In the genomic region with DNA sequence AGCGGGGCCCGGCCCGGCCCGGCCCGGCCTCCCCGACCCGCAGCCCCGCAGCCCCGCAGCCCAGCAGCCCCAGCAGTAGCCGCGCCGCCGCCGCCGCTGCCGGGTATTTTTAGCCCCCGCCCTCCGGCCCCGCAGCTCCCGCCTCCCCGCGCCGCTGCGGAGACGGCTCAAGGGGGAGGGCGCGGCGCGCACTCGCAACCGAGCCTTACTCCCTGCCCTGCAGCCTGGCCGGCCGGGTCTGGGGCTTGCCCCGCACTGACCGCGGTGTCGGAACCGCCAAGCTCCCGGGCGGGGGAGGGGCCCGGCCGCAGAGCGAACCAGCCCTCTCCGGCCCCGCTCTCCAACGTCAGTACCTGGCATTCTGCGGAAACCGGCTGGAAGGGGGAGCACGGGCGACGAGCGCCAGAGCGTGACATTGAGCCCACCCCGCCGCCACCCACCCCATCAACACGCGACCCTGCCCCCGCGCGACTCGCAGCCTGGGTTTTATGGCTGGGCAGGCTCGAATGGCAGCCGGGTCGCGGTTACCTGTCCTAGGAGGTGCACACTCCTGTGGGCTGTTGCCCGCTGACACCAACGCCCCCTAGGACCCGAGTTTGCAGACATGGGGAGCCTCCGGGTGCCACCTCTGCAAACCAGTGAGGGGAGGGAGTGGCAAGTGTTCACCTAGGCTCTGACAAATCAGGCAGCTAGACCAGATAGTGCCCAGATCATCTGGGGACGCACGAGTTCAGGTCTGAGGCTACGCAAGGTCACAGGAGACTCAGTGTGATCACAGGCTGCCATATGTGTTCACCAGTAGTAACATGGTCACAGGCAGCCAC, we compare ENCODE assay signal across 8 cellular contexts. TPM values are rescaled to one million over a fixed set of nuclear protein-coding genes. Genes with fewer than 3 reads are reported as not detected.
DNase-seq lines count a peak whose midpoint lies in the region; ATAC-seq and TF ChIP-seq lines count a peak whose summit lies in the region.

ACSL6 (minus strand) TSS at position 98 of the 824 bp plus-strand sequence. CDS start 105 bp downstream, outside the sequence.

- POLR2A ChIA-PET in MCF 10A (lab: Yijun Ruan, JAX): interaction anchor here (1.4 kb wide), 1 partner anchor 11 kb away, joined by 3 read pairs; no protein-coding TSS in a partner anchor

- DNase-seq in GM12864 (ENCODE audit: low read depth) (no peak), T-helper 2 cell (peak in 4 of 5 experiments; percentile 29 to 66 (median 48)), MCF 10A (ENCODE audit: unreplicated experiment) (no peak)

- H3K36me3 ChIP-seq in iPS-20b (ENCODE audit: insufficient read depth, low read depth, low read length): no peaks in the 10 kb centered on the region

- BruUV-seq in MCF 10A (replicated peaks; lab: Mats Ljungman, UMichigan): no TSS peak

- H3K27ac ChIP-seq in iPS-20b (ENCODE audit: low read length): no peak within 1 kb of the TSS
- no peak within 1 kb of the TSS for H3K27ac ChIP-seq in skin epidermis

- no peak for ATAC-seq in GM18873 (IDR thresholded peaks at IDR 0.05; ENCODE audit: low FRiP score, unreplicated experiment)
- ATAC-seq in HG03045 (IDR thresholded peaks at IDR 0.05; ENCODE audit: unreplicated experiment): no peak
- no peak for ATAC-seq in GM18861 (IDR thresholded peaks at IDR 0.05; ENCODE audit: unreplicated experiment)

- peak within 1 kb of the TSS; percentile 50 for H3K4me3 Mint-ChIP-seq in MCF 10A (ENCODE audit: unreplicated experiment)

- no peak within 1 kb of the TSS for H3K27ac Mint-ChIP-seq in MCF 10A (ENCODE audit: low read depth, unreplicated experiment)

- no peak for TF ChIP-seq CTCF in GM12864 (IDR thresholded peaks at IDR 0.05; ENCODE audit: low read depth, low read length, missing control alignments)
- no peak for TF ChIP-seq CTCF in MCF 10A (IDR thresholded peaks at IDR 0.05; ENCODE audit: unreplicated experiment)

- no peaks in the 10 kb centered on the region for H3K9me3 Mint-ChIP-seq in MCF 10A (ENCODE audit: unreplicated experiment)

- peaks cover 18% of the 10 kb centered on the region for H3K4me1 Mint-ChIP-seq in MCF 10A (ENCODE audit: insufficient read depth, unreplicated experiment)

- H3K9ac ChIP-seq in iPS-20b (ENCODE audit: low read depth, low read length): no peak within 1 kb of the TSS

- H3K27me3 ChIP-seq in iPS-20b (ENCODE audit: insufficient read depth, low read length): peaks cover 48% of the 10 kb centered on the region

- H3K4me1 ChIP-seq in iPS-20b (ENCODE audit: insufficient read depth, low read length): peaks cover 8% of the 10 kb centered on the region; the same call in 1 of the 2 replicates

- CTCF ChIA-PET in MCF 10A (lab: Yijun Ruan, JAX): interaction anchor here (0.6 to 7.8 kb wide), 5 partner anchors 51 to 422 kb away, joined by 3 to 171 read pairs (median 3); no protein-coding TSS in a partner anchor

- H3K9me3 ChIP-seq in iPS-20b (ENCODE audit: insufficient read depth, low read depth, low read length): no peaks in the 10 kb centered on the region

- H3K27me3 Mint-ChIP-seq in MCF 10A (ENCODE audit: insufficient read depth, unreplicated experiment): peaks cover 19% of the 10 kb centered on the region

- intact Hi-C loops in MCF 10A (cut with micrococcal nuclease): no loop called here

- H3K4me3 ChIP-seq in GM12864 (ENCODE audit: low read depth, low read length): peak within 1 kb of the TSS; percentile 42
- peak within 1 kb of the TSS; percentile 78 for H3K4me3 ChIP-seq in iPS-20b (ENCODE audit: low read length)
- peak within 1 kb of the TSS; percentile 32 to 59 (median 35) for H3K4me3 ChIP-seq in skin epidermis

- no peaks in the 10 kb centered on the region for H3K36me3 Mint-ChIP-seq in MCF 10A (ENCODE audit: insufficient read depth, unreplicated experiment)

RNA-seq across cellular contexts. Expression of gene ACSL6, which starts in this region (rescaled TPM):
- total RNA-seq in MCF 10A (2022): not detected in 2 replicates

Comparison
In these comparisons a context has a peak if more than half of its experiments do, and no peak if none do; other contexts are left out.
1. DNase-seq: peak in T-helper 2 cell (4 of 5); none in GM12864 (single experiment) and MCF 10A (single experiment).
2. Peak in every context shown above with its lines, with median percentiles within 50 percentile points of each other: H3K4me3 ChIP-seq.